ENCODE assay signal across 23 cellular contexts in the genomic region with DNA sequence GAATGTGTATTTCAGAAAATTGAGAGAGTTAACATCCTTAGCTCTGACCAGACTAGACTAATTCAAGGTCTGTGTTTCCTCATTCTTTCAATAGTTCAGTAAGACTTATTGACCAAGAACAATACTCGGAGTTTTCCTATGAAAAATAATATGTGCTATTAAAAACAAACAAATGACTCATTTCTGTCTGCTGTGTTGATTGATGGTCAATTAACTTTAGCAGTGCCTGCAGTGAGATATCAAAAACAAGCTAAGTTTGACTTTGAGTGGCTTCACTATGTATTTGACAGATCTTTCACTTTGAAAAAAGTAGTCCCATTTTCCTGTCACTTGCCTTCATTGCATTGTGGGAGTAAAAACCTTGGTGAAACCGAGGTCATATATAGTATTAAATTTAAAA.
A peak's percentile ranks its signal among the peaks of the same experiment; 100 is the strongest.
DNase-seq lines count a peak whose midpoint lies in the region; ATAC-seq and TF ChIP-seq lines count a peak whose summit lies in the region.
"Had no signal": no experiment of that assay in that cellular context is flagged by ENCODE, and none has a peak within 500 bp of the region (broad histone marks: within the 10 kb centered on the region; RNA-seq: fewer than 3 reads in every experiment).

No MANE protein-coding gene starts in this region.

- no peaks in the 10 kb centered on the region for H4K20me1 ChIP-seq in neural cell (ENCODE audit: insufficient read depth)
- H4K20me1 ChIP-seq: BLaER1 treated with 17β-estradiol and CSF1 and Interleukin-3, amounts not matched to agents 10 nM and 100 nM had no signal

- H3K4me3 ChIP-seq in ACC112 (ENCODE audit: low read depth, low read length) (no peak overlapping the region), neural cell (ENCODE audit: low read length) (no peak overlapping the region), tibial nerve (no peak overlapping the region)
- H3K4me3 ChIP-seq: BLaER1 treated with 17β-estradiol and CSF1 and Interleukin-3, amounts not matched to agents 10 nM and 100 nM had no signal

- TF ChIP-seq RAD21 in neural cell (conservative IDR thresholded peaks at IDR 0.05) = no peak

- no peak overlapping the region for H3K4me3 Mint-ChIP-seq in chondrocyte (ENCODE audit: unreplicated experiment)
- H3K4me3 Mint-ChIP-seq in T-helper 17 cell = no peak overlapping the region
- H3K4me3 Mint-ChIP-seq: CD4-positive, alpha-beta memory T cell had no signal

- 66 to 73% methylated on average over 2 of the region's 2 CpGs for WGBS in tibial nerve, 2 donors

- H3K4me1 ChIP-seq in ACC112 (ENCODE audit: control insufficient read depth, insufficient read depth, low read length, unreplicated experiment) (peaks cover 3% of the 10 kb centered on the region), tibial nerve (no peaks in the 10 kb centered on the region)
- H3K4me1 ChIP-seq: BLaER1 treated with 17β-estradiol and CSF1 and Interleukin-3, amounts not matched to agents 10 nM and 100 nM had no signal

- no peaks in the 10 kb centered on the region for H3K36me3 ChIP-seq in ACC112 (ENCODE audit: insufficient read depth, low read length)
- no peaks in the 10 kb centered on the region for H3K36me3 ChIP-seq in neural cell (ENCODE audit: insufficient read depth, low read length)
- H3K36me3 ChIP-seq in tibial nerve = no peaks in the 10 kb centered on the region
- H3K36me3 ChIP-seq: BLaER1 treated with 17β-estradiol and CSF1 and Interleukin-3, amounts not matched to agents 10 nM and 100 nM had no signal

- H3K27me3 ChIP-seq in ACC112 (ENCODE audit: insufficient read depth, low read length) (no peaks in the 10 kb centered on the region), neural cell (ENCODE audit: insufficient read depth, low read depth, low read length) (no peaks in the 10 kb centered on the region), tibial nerve (no peaks in the 10 kb centered on the region)
- H3K27me3 ChIP-seq: BLaER1 treated with 17β-estradiol and CSF1 and Interleukin-3, amounts not matched to agents 10 nM and 100 nM had no signal

- no peak for TF ChIP-seq POLR2A in tibial nerve (IDR thresholded peaks at IDR 0.05)

- TF ChIP-seq CTCF in chondrocyte (IDR thresholded peaks at IDR 0.05) (no peak), neural cell (IDR thresholded peaks at IDR 0.05; ENCODE audit: poor library complexity, severe bottlenecking) (no peak), tibial nerve (IDR thresholded peaks at IDR 0.05) (no peak)

- no peaks in the 10 kb centered on the region for H3K36me3 Mint-ChIP-seq in chondrocyte (ENCODE audit: low read depth)
- no peaks in the 10 kb centered on the region for H3K36me3 Mint-ChIP-seq in T-helper 17 cell (ENCODE audit: low read depth)
- H3K36me3 Mint-ChIP-seq: CD4-positive, alpha-beta memory T cell had no signal

- peak overlapping the region; percentile 12 for H2AFZ ChIP-seq in ACC112 (ENCODE audit: low read length, unreplicated experiment)
- H2AFZ ChIP-seq in neural cell (ENCODE audit: low read depth, low read length) = no peak overlapping the region

- H3K9me3 ChIP-seq in neural cell (ENCODE audit: low read length) (no peaks in the 10 kb centered on the region), tibial nerve (no peaks in the 10 kb centered on the region), T-helper 17 cell (ENCODE audit: control insufficient read depth, low read length, poor library complexity, severe bottlenecking) (no peaks in the 10 kb centered on the region)
- H3K9me3 ChIP-seq: BLaER1 treated with 17β-estradiol and CSF1 and Interleukin-3, amounts not matched to agents 10 nM and 100 nM had no signal

- no peak overlapping the region for H3K4me2 ChIP-seq in neural cell (ENCODE audit: low read length)
- H3K4me2 ChIP-seq: BLaER1 treated with 17β-estradiol and CSF1 and Interleukin-3, amounts not matched to agents 10 nM and 100 nM had no signal

- no peaks in the 10 kb centered on the region for H3K9me2 ChIP-seq in neural cell (ENCODE audit: insufficient read depth, low read length)

- DNase-seq in HT-29 (ENCODE audit: low spot score) (peak; percentile 30), chondrocyte (ENCODE audit: low spot score) (no peak), tibial nerve (ENCODE audit: low spot score in 2 of 2) (no peak), SHP77 (lab: John Stamatoyannopoulos, UW) (no peak), T-helper 17 cell (no peak)
- DNase-seq: AML-193; CD4-positive, alpha-beta memory T cell; COR-L47; DMS79 treated with DMSO at 0.1 percent for 48 hours; GF-D8; HCEC 1CT; KG1; NCI-H1048; NCI-H1694; NCI-H2029 treated with DMSO at 0.1 percent for 48 hours; NCI-H446 treated with DMSO at 0.1 percent for 48 hours; NCI-H526 treated with DMSO at 0.1 percent for 48 hours; RPMI8226; SHP77 treated with DMSO at 0.1 percent for 48 hours had no signal

- no peak overlapping the region for H3K27ac ChIP-seq in ACC112 (ENCODE audit: low read depth, low read length)
- H3K27ac ChIP-seq in neural cell (ENCODE audit: low read length) = no peak overlapping the region
- no peak overlapping the region for H3K27ac ChIP-seq in tibial nerve
- H3K27ac ChIP-seq: BLaER1 treated with 17β-estradiol and CSF1 and Interleukin-3, amounts not matched to agents 10 nM and 100 nM had no signal

- H3K9ac ChIP-seq in neural cell (ENCODE audit: low read length) = no peak overlapping the region
- H3K9ac ChIP-seq: BLaER1 treated with 17β-estradiol and CSF1 and Interleukin-3, amounts not matched to agents 10 nM and 100 nM had no signal

- peak overlapping the region; percentile 30 for H3K27ac Mint-ChIP-seq in chondrocyte (ENCODE audit: unreplicated experiment)
- H3K27ac Mint-ChIP-seq in T-helper 17 cell = no peak overlapping the region
- H3K27ac Mint-ChIP-seq: CD4-positive, alpha-beta memory T cell had no signal

- H3K79me2 ChIP-seq in ACC112 (ENCODE audit: control insufficient read depth, insufficient read depth, low read length, unreplicated experiment) (no peaks in the 10 kb centered on the region), neural cell (replicated peaks; ENCODE audit: insufficient read depth, low read length) (no peaks in the 10 kb centered on the region)

- H3K4me1 Mint-ChIP-seq in chondrocyte (ENCODE audit: low read depth) = peaks cover 9% of the 10 kb centered on the region
- no peaks in the 10 kb centered on the region for H3K4me1 Mint-ChIP-seq in T-helper 17 cell
- H3K4me1 Mint-ChIP-seq: CD4-positive, alpha-beta memory T cell had no signal

- ATAC-seq in HG02763 (IDR thresholded peaks at IDR 0.05; ENCODE audit: unreplicated experiment) = no peak
- ATAC-seq in T-helper 17 cell = no peak

- H3K9me3 Mint-ChIP-seq in chondrocyte (ENCODE audit: low read depth) = no peaks in the 10 kb centered on the region

- H3K27me3 Mint-ChIP-seq in chondrocyte (ENCODE audit: low read depth) = no peaks in the 10 kb centered on the region
- H3K27me3 Mint-ChIP-seq in T-helper 17 cell = no peaks in the 10 kb centered on the region
- H3K27me3 Mint-ChIP-seq: CD4-positive, alpha-beta memory T cell had no signal

- peak; percentile 93 for TF ChIP-seq EP300 in neural cell (conservative IDR thresholded peaks at IDR 0.05; ENCODE audit: poor library complexity, severe bottlenecking)
- TF ChIP-seq EP300 in tibial nerve (IDR thresholded peaks at IDR 0.05) = no peak

- H3F3A ChIP-seq in neural cell (ENCODE audit: insufficient read depth, low read length, poor library complexity, severe bottlenecking) = no peaks in the 10 kb centered on the region

TF ChIP-seq in neural cell, 6 proteins besides CTCF, POLR2A, EP300 and RAD21:
- no peak for TF ChIP-seq MXI1 (conservative IDR thresholded peaks at IDR 0.05; ENCODE audit: poor library complexity, severe bottlenecking)
- peak; percentile 65 for TF ChIP-seq POLR2AphosphoS5 (IDR thresholded peaks at IDR 0.05)
